8 cellular contexts compared by ENCODE assay signal in the genomic region with DNA sequence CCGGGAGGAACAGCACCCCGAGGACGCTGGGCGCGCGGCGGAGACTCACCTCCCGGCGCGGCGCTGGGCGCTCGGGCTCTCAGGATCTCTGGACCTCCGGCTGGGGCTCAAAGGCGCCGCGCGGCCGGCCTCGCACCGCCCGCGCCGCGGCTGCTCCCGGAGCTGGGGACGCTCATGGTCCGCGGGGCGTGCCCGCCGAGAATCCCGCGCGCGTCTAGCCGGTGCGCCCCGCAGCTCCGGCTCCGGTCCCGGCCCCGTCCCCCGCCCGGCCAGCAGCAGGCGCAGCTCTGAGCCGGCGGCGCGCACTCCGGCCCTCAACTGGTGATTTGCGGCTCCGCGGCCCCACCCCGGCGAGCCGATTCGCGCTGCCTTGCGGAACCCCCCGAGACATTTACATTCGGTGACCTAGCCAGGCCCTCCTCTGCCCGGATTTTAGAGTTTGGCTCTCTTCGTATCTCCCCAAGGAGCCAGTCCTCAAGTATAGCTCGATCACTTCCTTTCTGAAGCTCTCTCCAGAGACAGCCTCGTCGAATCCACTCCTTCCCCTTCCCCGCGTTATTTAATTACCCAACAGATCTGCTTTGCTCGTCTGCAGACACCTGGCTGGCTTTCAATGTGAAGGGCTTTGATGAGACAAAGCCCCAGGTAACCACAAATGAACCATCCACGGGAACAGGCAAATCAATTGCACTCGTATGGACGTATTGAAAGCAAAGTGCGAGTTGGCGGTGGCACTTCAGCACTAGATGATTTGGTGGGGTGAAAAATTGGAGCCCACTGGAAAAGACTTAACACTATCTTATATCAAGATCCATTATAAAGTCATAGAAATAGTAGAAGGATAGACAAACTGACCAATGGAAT. TPM values are rescaled to one million over a fixed set of nuclear protein-coding genes. Genes with fewer than 3 reads are reported as not detected.
DNase-seq lines count a peak whose midpoint lies in the region; ATAC-seq, FAIRE-seq and TF ChIP-seq lines count a peak whose summit lies in the region.

A gene (minus strand): TSS at position 289 of the 864 bp plus-strand sequence. CDS start 6,907 bp downstream, outside the sequence.

- CTCF ChIA-PET in activated CD8-positive, alpha-beta T cell treated with anti-CD3 and anti-CD28 coated beads for 36 hours (lab: Charles Lee) = interaction anchor here (0.8 to 1.5 kb wide), 3 partner anchors 12 to 133 kb away, joined by 3 to 8 read pairs (median 5); no protein-coding TSS in a partner anchor

- TF ChIP-seq CTCF in activated CD8-positive, alpha-beta T cell treated with anti-CD3 and anti-CD28 coated beads for 36 hours (IDR thresholded peaks at IDR 0.05) = no peak
- peak; percentile 15 for TF ChIP-seq CTCF in fibroblast of villous mesenchyme (IDR thresholded peaks at IDR 0.05; ENCODE audit: insufficient read depth, low read depth, low read length)

- no peak within 1 kb of the TSS for H3K27ac Mint-ChIP-seq in activated CD8-positive, alpha-beta T cell treated with anti-CD3 and anti-CD28 coated beads for 36 hours
- peak within 1 kb of the TSS in 1 of 10 donors; percentile 43 for H3K27ac Mint-ChIP-seq in naive thymus-derived CD8-positive, alpha-beta T cell

- ATAC-seq in HG02610 (IDR thresholded peaks at IDR 0.05; ENCODE audit: unreplicated experiment) = peak; percentile 55
- peak; percentile 64 for ATAC-seq in activated CD8-positive, alpha-beta T cell treated with anti-CD3 and anti-CD28 coated beads for 36 hours
- peak in 1 of 2 donors; percentile 39 for ATAC-seq in naive thymus-derived CD8-positive, alpha-beta T cell

- H3K36me3 Mint-ChIP-seq in activated CD8-positive, alpha-beta T cell treated with anti-CD3 and anti-CD28 coated beads for 36 hours (ENCODE audit: low read depth) = no peaks in the 10 kb centered on the region
- peaks cover 0 to 7% (median 2%) of the 10 kb centered on the region in 3 donors for H3K36me3 Mint-ChIP-seq in naive thymus-derived CD8-positive, alpha-beta T cell

- H3K4me3 Mint-ChIP-seq in activated CD8-positive, alpha-beta T cell treated with anti-CD3 and anti-CD28 coated beads for 36 hours = peak within 1 kb of the TSS; percentile 66
- H3K4me3 Mint-ChIP-seq in naive thymus-derived CD8-positive, alpha-beta T cell = peak within 1 kb of the TSS; percentile 51 to 93 (median 76)

- peaks cover 53% of the 10 kb centered on the region for H3K27me3 Mint-ChIP-seq in activated CD8-positive, alpha-beta T cell treated with anti-CD3 and anti-CD28 coated beads for 36 hours
- peaks cover 27 to 55% (median 34%) of the 10 kb centered on the region in 5 donors for H3K27me3 Mint-ChIP-seq in naive thymus-derived CD8-positive, alpha-beta T cell

- DNase-seq in AG08395 (ENCODE audit: low spot score) (peak; percentile 75), GM12891 (ENCODE audit: insufficient read length, low spot score) (peak; percentile 53), NCI-H1436 treated with DMSO at 0.1 percent for 48 hours (lab: John Stamatoyannopoulos, UW) (peak; percentile 46), fibroblast of villous mesenchyme (ENCODE audit: low read depth) (peak; percentile 82), HPDE6-E6E7 (ENCODE audit: extremely low spot score) (no peak)
- DNase-seq in activated CD8-positive, alpha-beta T cell treated with anti-CD3 and anti-CD28 coated beads for 36 hours = peak; percentile 21
- DNase-seq in naive thymus-derived CD8-positive, alpha-beta T cell = no peak

- peaks cover 8% of the 10 kb centered on the region for H3K4me1 Mint-ChIP-seq in activated CD8-positive, alpha-beta T cell treated with anti-CD3 and anti-CD28 coated beads for 36 hours (ENCODE audit: low read depth)
- peaks cover 10 to 14% (median 11%) of the 10 kb centered on the region in 4 donors for H3K4me1 Mint-ChIP-seq in naive thymus-derived CD8-positive, alpha-beta T cell

- H3K9me3 Mint-ChIP-seq in activated CD8-positive, alpha-beta T cell treated with anti-CD3 and anti-CD28 coated beads for 36 hours = no peaks in the 10 kb centered on the region
- H3K9me3 Mint-ChIP-seq in naive thymus-derived CD8-positive, alpha-beta T cell = no peaks in the 10 kb centered on the region

- intact Hi-C loops in activated CD8-positive, alpha-beta T cell treated with anti-CD3 and anti-CD28 coated beads for 36 hours (cut with micrococcal nuclease) = no loop called here

- H3K4me3 ChIP-seq in fibroblast of villous mesenchyme (ENCODE audit: low read depth, low read length) = peak within 1 kb of the TSS; percentile 77

- no peak for TF ChIP-seq POLR2A in GM12891 (IDR thresholded peaks at IDR 0.05; ENCODE audit: low read depth, low read length)

- POLR2A ChIA-PET in activated CD8-positive, alpha-beta T cell treated with anti-CD3 and anti-CD28 coated beads for 36 hours (lab: Charles Lee) = no interaction called here
- POLR2A ChIA-PET in naive thymus-derived CD8-positive, alpha-beta T cell (lab: Charles Lee) = no interaction called here

- FAIRE-seq in GM12891 (lab: Jason Lieb, UNC) = peak; percentile 63

TF ChIP-seq in GM12891, 5 proteins besides CTCF, POLR2A, EP300 and RAD21:
- TF ChIP-seq PAX5 (IDR thresholded peaks at IDR 0.05; ENCODE audit: insufficient read depth, low read length, severe bottlenecking) = no peak
- no peak for TF ChIP-seq SPI1 (IDR thresholded peaks at IDR 0.05; ENCODE audit: low read depth, low read length)
- TF ChIP-seq POLR2AphosphoS5 (IDR thresholded peaks at IDR 0.05; ENCODE audit: low read depth, low read length) = no peak
- no peak; the same call in 1 of the 2 replicates for TF ChIP-seq POU2F2 (IDR thresholded peaks at IDR 0.05; ENCODE audit: low read depth, low read length)
- no peak for TF ChIP-seq TAF1 (IDR thresholded peaks at IDR 0.05; ENCODE audit: low read depth, low read length)

RNA-seq across cellular contexts. Expression of the gene that starts here (rescaled TPM):
- polyA plus RNA-seq in GM12891 (2012; ENCODE audit: low read depth, missing spikeins) = 2.4 TPM
- under 1 TPM; 0.51 to 0.70 TPM for total RNA-seq in activated CD8-positive, alpha-beta T cell treated with anti-CD3 and anti-CD28 coated beads for 36 hours
- total RNA-seq in fibroblast of villous mesenchyme = 32.0 and 36.4 TPM in 2 replicates
- 1 to 10 TPM in 1 of 2 experiments, under 1 TPM in 1; 0.86 to 1.3 TPM for total RNA-seq in naive thymus-derived CD8-positive, alpha-beta T cell
- polyA plus RNA-seq in naive thymus-derived CD8-positive, alpha-beta T cell = under 1 TPM; 0.28 to 0.66 (median 0.34) TPM

Comparison
In these comparisons a context has a peak if more than half of its experiments do, and no peak if none do; other contexts are left out.
1. RNA of the gene that starts here (total RNA-seq): 32.0 to 36.4 TPM in fibroblast of villous mesenchyme; 0.86 to 1.3 TPM in naive thymus-derived CD8-positive, alpha-beta T cell and 0.51 to 0.70 TPM in activated CD8-positive, alpha-beta T cell treated with anti-CD3 and anti-CD28 coated beads for 36 hours; every median in the first group is over 10 times any median in the second.
2. Peak in DNase-seq and ATAC-seq in activated CD8-positive, alpha-beta T cell treated with anti-CD3 and anti-CD28 coated beads for 36 hours; RNA of the gene not detected or under 1 TPM.
3. DNase-seq: peak in AG08395 (single experiment), GM12891 (single experiment), NCI-H1436 treated with DMSO at 0.1 percent for 48 hours (single experiment) and fibroblast of villous mesenchyme (single experiment); none in naive thymus-derived CD8-positive, alpha-beta T cell (0 of 10) and HPDE6-E6E7 (single experiment).